Comparison of ENCODE assay signal across 24 cellular contexts in the genomic region with DNA sequence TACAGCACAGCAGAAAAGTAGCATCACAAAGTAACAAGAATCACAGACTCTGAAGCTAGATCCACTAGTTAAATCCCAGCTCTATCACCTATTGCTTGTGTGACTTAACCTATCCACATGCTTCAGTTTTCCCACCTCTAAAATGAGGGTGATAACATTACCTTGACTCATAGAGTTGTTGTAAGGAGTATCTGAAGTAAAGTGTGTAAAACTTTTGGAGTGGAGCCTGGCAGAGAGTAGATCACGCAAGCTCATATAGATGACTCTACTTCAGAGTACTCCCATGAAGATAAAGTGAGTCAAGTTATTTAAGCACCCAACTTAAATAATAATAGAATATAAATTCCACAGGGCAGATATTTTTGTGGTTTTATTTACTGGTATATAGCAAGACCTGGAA.
"Had no signal": no experiment of that assay in that cellular context is flagged by ENCODE, and none has a peak within 500 bp of the region (broad histone marks: within the 10 kb centered on the region; RNA-seq: fewer than 3 reads in every experiment).

No MANE protein-coding gene starts in this region.

- H3K4me3 ChIP-seq: neural progenitor cell, ovary, psoas muscle, right lobe of liver, sigmoid colon, stomach, thoracic aorta, thyroid gland, tibial nerve, upper lobe of left lung, vagina had no signal

- H3K27me3 ChIP-seq: neural progenitor cell, ovary, right lobe of liver, sigmoid colon, stomach, thyroid gland, tibial nerve, upper lobe of left lung, vagina had no signal

- H3K36me3 ChIP-seq: neural progenitor cell, ovary, right lobe of liver, sigmoid colon, stomach, thoracic aorta, thyroid gland, tibial nerve, upper lobe of left lung, vagina had no signal

- ATAC-seq: psoas muscle; right cardiac atrium; right lobe of liver; stimulated activated effector memory CD8-positive, alpha-beta T cell treated with anti-CD3 and anti-CD28 coated beads, Interleukin-12 subunit alpha, Interleukin-12 subunit beta, amount 100 ng/mL, for 72 hours; stimulated activated naive B cell treated with anti-CD40 and anti-IgM and Interleukin-4, amounts not matched to agents 10 μg/mL and 1 μg/mL and 100 μg/mL, for 72 hours had no signal

- FAIRE-seq: small intestine, urothelium cell line had no signal

- DNase-seq: occipital lobe; ovary; posterior cingulate gyrus; psoas muscle; right cardiac atrium; right lobe of liver; sigmoid colon; small intestine; stimulated activated CD4-positive, alpha-beta T cell treated with anti-CD3 and anti-CD28 coated beads, Interleukin-15, amount 100 ng/mL, for 24 hours; stimulated activated CD4-positive, alpha-beta T cell treated with anti-CD3 and anti-CD28 coated beads, Interleukin-2, amount 100 ng/mL, for 24 hours; stimulated activated CD4-positive, alpha-beta T cell treated with anti-CD3 and anti-CD28 coated beads, Interleukin-2, amount 100 ng/mL, for 48 hours; stimulated activated CD4-positive, alpha-beta T cell treated with anti-CD3 and anti-CD28 coated beads, Interleukin-4, amount 100 ng/mL, for 24 hours; stimulated activated naive B cell treated with anti-CD40 and anti-IgM and Interleukin-4, amounts not matched to agents 10 μg/mL and 1 μg/mL and 100 μg/mL, for 72 hours; stimulated activated naive CD4-positive, alpha-beta T cell treated with Interleukin-2 at 50 U/mL for 16 hours; stomach; thyroid gland; trophoblast cell; upper lobe of left lung had no signal
